8 cellular contexts compared by ENCODE assay signal in genomic region chr18:8706981-8707940, GRCh38. TPM values are rescaled to one million over a fixed set of nuclear protein-coding genes. Genes with fewer than 3 reads are reported as not detected.
DNase-seq lines count a peak whose midpoint lies in the region; ATAC-seq, FAIRE-seq and TF ChIP-seq lines count a peak whose summit lies in the region.

No MANE protein-coding gene starts in this region.

- no peak for FAIRE-seq in astrocyte (lab: Jason Lieb, UNC)
- no peak for FAIRE-seq in GM19239 (lab: Jason Lieb, UNC)

- H3K79me2 ChIP-seq in astrocyte (ENCODE audit: insufficient read depth, low read length) = peaks cover 60% of the 10 kb centered on the region

- H3K27me3 Mint-ChIP-seq in activated CD4-positive, alpha-beta T cell treated with anti-CD3 and anti-CD28 coated beads, Interleukin-2, amount 10 ng/mL, durations not matched to agents 7 days and 5 days = peaks cover 53% of the 10 kb centered on the region
- H3K27me3 Mint-ChIP-seq in astrocyte (ENCODE audit: low read depth, unreplicated experiment) = no peaks in the 10 kb centered on the region

- H3K4me3 ChIP-seq in astrocyte (ENCODE audit: insufficient read depth, low read depth, low read length) = peak overlapping the region; percentile 84
- H3K4me3 ChIP-seq in right cardiac atrium (ENCODE audit: low read length) = peak overlapping the region; percentile 91

- no peak for DNase-seq in activated CD4-positive, alpha-beta T cell treated with anti-CD3 and anti-CD28 coated beads, Interleukin-2, amount 10 ng/mL, durations not matched to agents 7 days and 5 days
- DNase-seq in activated CD4-positive, alpha-beta T cell treated with anti-CD3 and anti-CD28 coated beads for 1 hour = no peak
- DNase-seq in NCI-H446 treated with DMSO at 0.1 percent for 48 hours (lab: John Stamatoyannopoulos, UW) = peak; percentile 63
- DNase-seq in astrocyte (ENCODE audit: low read depth) = peak; percentile 86
- DNase-seq in right cardiac atrium = peak; percentile 39 to 64 (median 62)
- peak; percentile 62 for DNase-seq in putamen (ENCODE audit: low spot score)
- no peak for DNase-seq in GM19239 (ENCODE audit: insufficient read length, low spot score)
- no peak for DNase-seq in AML-193 (lab: John Stamatoyannopoulos, UW)

- peak overlapping the region; percentile 92 for H3K9ac ChIP-seq in astrocyte (ENCODE audit: low read length)

- POLR2A ChIA-PET in activated CD4-positive, alpha-beta T cell treated with anti-CD3 and anti-CD28 coated beads, Interleukin-2, amount 10 ng/mL, durations not matched to agents 7 days and 5 days (lab: Charles Lee) = interaction anchor here (0.6 kb wide), 1 partner anchor 512 kb away, joined by 4 read pairs; no protein-coding TSS in a partner anchor

- peak overlapping the region; percentile 99 for H3K4me2 ChIP-seq in astrocyte (ENCODE audit: low read length)

- H3K27ac Mint-ChIP-seq in activated CD4-positive, alpha-beta T cell treated with anti-CD3 and anti-CD28 coated beads, Interleukin-2, amount 10 ng/mL, durations not matched to agents 7 days and 5 days = peak overlapping the region; percentile 2
- peak overlapping the region; percentile 98 for H3K27ac Mint-ChIP-seq in astrocyte (ENCODE audit: unreplicated experiment)

- H3K4me1 Mint-ChIP-seq in activated CD4-positive, alpha-beta T cell treated with anti-CD3 and anti-CD28 coated beads, Interleukin-2, amount 10 ng/mL, durations not matched to agents 7 days and 5 days = peaks cover 15% of the 10 kb centered on the region
- H3K4me1 Mint-ChIP-seq in astrocyte (ENCODE audit: low read depth, unreplicated experiment) = peaks cover 12% of the 10 kb centered on the region

- H3K9me3 ChIP-seq in astrocyte (ENCODE audit: insufficient read depth, low read depth, low read length) (no peaks in the 10 kb centered on the region), right cardiac atrium (ENCODE audit: control insufficient read depth, low read length) (no peaks in the 10 kb centered on the region)

- intact Hi-C loops in right cardiac atrium (cut with DNase I) = loop anchor here in 1 of 4 donors (10.0 kb wide), 1 partner anchor 98 kb away; no protein-coding TSS in a partner anchor

- peak overlapping the region; percentile 13 for H2AFZ ChIP-seq in astrocyte (ENCODE audit: low read depth, low read length)

- H3K4me3 Mint-ChIP-seq in activated CD4-positive, alpha-beta T cell treated with anti-CD3 and anti-CD28 coated beads, Interleukin-2, amount 10 ng/mL, durations not matched to agents 7 days and 5 days = peak overlapping the region; percentile 77
- H3K4me3 Mint-ChIP-seq in astrocyte (ENCODE audit: unreplicated experiment) = peak overlapping the region; percentile 100

- 15% methylated on average over 41 of the region's 41 CpGs for WGBS in right cardiac atrium

- H3K4me1 ChIP-seq in astrocyte (ENCODE audit: insufficient read depth, low read length) (peaks cover 26% of the 10 kb centered on the region), right cardiac atrium (ENCODE audit: control insufficient read depth, insufficient read depth, low read length) (peaks cover 4% of the 10 kb centered on the region)

- TF ChIP-seq CTCF in astrocyte (IDR thresholded peaks at IDR 0.05; ENCODE audit: insufficient read depth, low read depth, low read length) = peak; percentile 5

- H3K36me3 Mint-ChIP-seq in activated CD4-positive, alpha-beta T cell treated with anti-CD3 and anti-CD28 coated beads, Interleukin-2, amount 10 ng/mL, durations not matched to agents 7 days and 5 days (ENCODE audit: low read depth) = peaks cover 2% of the 10 kb centered on the region
- H3K36me3 Mint-ChIP-seq in astrocyte (ENCODE audit: low read depth, unreplicated experiment) = peaks cover 10% of the 10 kb centered on the region

- H4K20me1 ChIP-seq in astrocyte (ENCODE audit: insufficient read depth, low read length) = peaks cover 43% of the 10 kb centered on the region

- CTCF ChIA-PET in activated CD4-positive, alpha-beta T cell treated with anti-CD3 and anti-CD28 coated beads, Interleukin-2, amount 10 ng/mL, durations not matched to agents 7 days and 5 days (lab: Charles Lee) = interaction anchor here (0.6 to 0.9 kb wide), 2 partner anchors 10 to 12 kb away, joined by 3 read pairs; no protein-coding TSS in a partner anchor

- H3K27me3 ChIP-seq in astrocyte (ENCODE audit: insufficient read depth, low read length) (no peaks in the 10 kb centered on the region), right cardiac atrium (ENCODE audit: control insufficient read depth, insufficient read depth) (no peaks in the 10 kb centered on the region)

- ATAC-seq in right cardiac atrium = peak in 1 of 2 donors; percentile 7

- H3K27ac ChIP-seq in astrocyte (ENCODE audit: low read depth, low read length) (peak overlapping the region; percentile 54), right cardiac atrium (ENCODE audit: low read length) (no peak overlapping the region)

- H3K9me3 Mint-ChIP-seq in activated CD4-positive, alpha-beta T cell treated with anti-CD3 and anti-CD28 coated beads, Interleukin-2, amount 10 ng/mL, durations not matched to agents 7 days and 5 days = no peaks in the 10 kb centered on the region
- H3K9me3 Mint-ChIP-seq in astrocyte (ENCODE audit: unreplicated experiment) = no peaks in the 10 kb centered on the region

- peaks cover 5% of the 10 kb centered on the region for H3K36me3 ChIP-seq in astrocyte (ENCODE audit: insufficient read depth, low read length)

RNA-seq across cellular contexts. Expression of gene MTCL1, which starts 1.9 kb away (rescaled TPM):
- 1 to 10 TPM; 1.7 to 1.8 TPM for total RNA-seq in activated CD4-positive, alpha-beta T cell treated with anti-CD3 and anti-CD28 coated beads, Interleukin-2, amount 10 ng/mL, durations not matched to agents 7 days and 5 days
- total RNA-seq in astrocyte = 48.6 and 59.3 TPM in 2 replicates
- 1 to 10 TPM; 5.3 to 8.7 (median 6.9) TPM for total RNA-seq in right cardiac atrium
- 6.1 TPM for polyA plus RNA-seq in right cardiac atrium

Comparison
In these comparisons a context has a peak if more than half of its experiments do, and no peak if none do; other contexts are left out.
1. DNase-seq: peak in NCI-H446 treated with DMSO at 0.1 percent for 48 hours (single experiment), astrocyte (single experiment), right cardiac atrium (3 of 3) and putamen (single experiment); none in activated CD4-positive, alpha-beta T cell treated with anti-CD3 and anti-CD28 coated beads, Interleukin-2, amount 10 ng/mL, durations not matched to agents 7 days and 5 days (single experiment), activated CD4-positive, alpha-beta T cell treated with anti-CD3 and anti-CD28 coated beads for 1 hour (single experiment), GM19239 (single experiment) and AML-193 (0 of 2).